8 cellular contexts compared by ENCODE assay signal in genomic region chr1:51296379-51297357, GRCh38. TPM values are rescaled to one million over a fixed set of nuclear protein-coding genes. Genes with fewer than 3 reads are reported as not detected.
DNase-seq lines count a peak whose midpoint lies in the region; ATAC-seq and FAIRE-seq lines count a peak whose summit lies in the region.

No MANE protein-coding gene starts in this region.

- no peak overlapping the region for H3K27ac ChIP-seq in substantia nigra (ENCODE audit: low read depth, low read length, poor library complexity, severe bottlenecking)

- DNase-seq in COLO829 (ENCODE audit: low spot score), result peak; percentile 83
- peak; percentile 79 for DNase-seq in M059J (ENCODE audit: low read depth)
- peak; percentile 71 for DNase-seq in SHP77 treated with DMSO at 0.1 percent for 48 hours (lab: John Stamatoyannopoulos, UW)
- DNase-seq in activated gamma-delta T cell (lab: John Stamatoyannopoulos, UW), result peak; percentile 15
- DNase-seq in frontal cortex (ENCODE audit: low spot score in 2 of 2), result peak; percentile 49 to 86
- DNase-seq in occipital lobe (lab: John Stamatoyannopoulos, UW), result peak; percentile 72
- peak; percentile 10 to 85 (median 61) for DNase-seq in substantia nigra (lab: John Stamatoyannopoulos, UW)

- ATAC-seq in GM21447 (IDR thresholded peaks at IDR 0.05; ENCODE audit: unreplicated experiment), result peak; percentile 53

- FAIRE-seq in frontal cortex (lab: Jason Lieb, UNC), result no peak

RNA-seq across cellular contexts. Expression of gene TTC39A, which starts 33.7 kb away (rescaled TPM):
- 0.67 and 2.0 TPM in 2 replicates for total RNA-seq in M059J (2014; rRNA removed; shearing (Covaris generic))
- total RNA-seq in frontal cortex (1.2 TPM), occipital lobe (0.78 TPM)

Comparison
In these comparisons a context has a peak if more than half of its experiments do, and no peak if none do; other contexts are left out.
1. DNase-seq: peak in every context shown above with its lines; median percentile 83 in COLO829; 79 in M059J; 72 in occipital lobe; 71 in SHP77 treated with DMSO at 0.1 percent for 48 hours; 68 in frontal cortex; 61 in substantia nigra; 15 in activated gamma-delta T cell.